Comparison of ENCODE assay signal across 8 cellular contexts in genomic region chr1:17046043-17046657, GRCh38. TPM values are rescaled to one million over a fixed set of nuclear protein-coding genes. Genes with fewer than 3 reads are reported as not detected.
DNase-seq lines count a peak whose midpoint lies in the region; ATAC-seq and TF ChIP-seq lines count a peak whose summit lies in the region.

No MANE protein-coding gene starts in this region.

- H3K27ac Mint-ChIP-seq in mesothelial cell of epicardium = peak overlapping the region; percentile 90

- ATAC-seq in GM19035 (IDR thresholded peaks at IDR 0.05; ENCODE audit: unreplicated experiment) (no peak), GM21717 (IDR thresholded peaks at IDR 0.05; ENCODE audit: unreplicated experiment) (no peak)

- H3K36me3 Mint-ChIP-seq in mesothelial cell of epicardium = peaks cover 16% of the 10 kb centered on the region

- H3K4me1 Mint-ChIP-seq in mesothelial cell of epicardium = peaks cover 9% of the 10 kb centered on the region

- TF ChIP-seq CTCF in mesothelial cell of epicardium (IDR thresholded peaks at IDR 0.05; ENCODE audit: unreplicated experiment) = peak; percentile 70

- no peaks in the 10 kb centered on the region for H3K27me3 Mint-ChIP-seq in mesothelial cell of epicardium (ENCODE audit: low read depth)

- peak overlapping the region; percentile 55 for H3K4me3 Mint-ChIP-seq in mesothelial cell of epicardium

- DNase-seq in DMS 273 treated with DMSO at 0.1 percent for 48 hours (lab: John Stamatoyannopoulos, UW) = peak; percentile 25
- peak; percentile 58 for DNase-seq in HPDE6-E6E7 (ENCODE audit: extremely low spot score)
- peak; percentile 70 for DNase-seq in OCI-M1 (lab: John Stamatoyannopoulos, UW)
- peak; percentile 80 for DNase-seq in dermis blood vessel endothelial cell
- no peak for DNase-seq in mesothelial cell of epicardium (ENCODE audit: low spot score in 2 of 2, unreplicated experiment in 2 of 2)
- no peak for DNase-seq in activated naive CD4-positive, alpha-beta T cell (lab: John Stamatoyannopoulos, UW)

- H3K9me3 Mint-ChIP-seq in mesothelial cell of epicardium = no peaks in the 10 kb centered on the region

RNA-seq across cellular contexts. Expression of gene SDHB, which starts 7.7 kb away (rescaled TPM):
- 116 and 129 TPM in 2 replicates for total RNA-seq in dermis blood vessel endothelial cell
- total RNA-seq in mesothelial cell of epicardium = 43.3 to 48.5 TPM (median 46.5 TPM) in 3 replicates

RNA-seq across cellular contexts. Expression of gene ATP13A2, which starts 34.4 kb away (rescaled TPM):
- total RNA-seq in dermis blood vessel endothelial cell = 72.3 and 102 TPM in 2 replicates
- 54.2 to 57.8 TPM (median 56.9 TPM) in 3 replicates for total RNA-seq in mesothelial cell of epicardium

Comparison
In these comparisons a context has a peak if more than half of its experiments do, and no peak if none do; other contexts are left out.
1. DNase-seq: peak in DMS 273 treated with DMSO at 0.1 percent for 48 hours (single experiment), HPDE6-E6E7 (single experiment), OCI-M1 (single experiment) and dermis blood vessel endothelial cell (single experiment); none in mesothelial cell of epicardium (0 of 2) and activated naive CD4-positive, alpha-beta T cell (0 of 4).